8 cellular contexts compared by ENCODE assay signal in genomic region chr6:13711384-13711725, GRCh38. TPM values are rescaled to one million over a fixed set of nuclear protein-coding genes. Genes with fewer than 3 reads are reported as not detected.
A peak's percentile ranks its signal among the peaks of the same experiment; 100 is the strongest.
DNase-seq lines count a peak whose midpoint lies in the region; ATAC-seq and TF ChIP-seq lines count a peak whose summit lies in the region.

No MANE protein-coding gene starts in this region.

- peak overlapping the region; percentile 34 to 87 (median 55) for H3K4me3 Mint-ChIP-seq in T-cell

- no peaks in the 10 kb centered on the region for H3K9me3 Mint-ChIP-seq in T-cell

- H3K4me3 ChIP-seq in epithelial cell of esophagus (ENCODE audit: low read length), result peak overlapping the region; percentile 31
- H3K4me3 ChIP-seq in osteoblast (ENCODE audit: insufficient read depth, low read length), result peak overlapping the region; percentile 80

- H3K4me2 ChIP-seq in osteoblast (ENCODE audit: insufficient read depth, low read length), result no peak overlapping the region

- CTCF ChIA-PET in T-cell (lab: Charles Lee), result interaction anchor here in 1 of 2 donors (0.5 to 3.4 kb wide), 5 partner anchors 16 to 136 kb away, joined by 3 to 15 read pairs (median 4); partner anchors contain the start of genes NOL7 and SIRT5

- DNase-seq in CMK (ENCODE audit: low read depth) (peak; percentile 40), T-cell (peak in 15 of 34 experiments; percentile 30 to 73 (median 54)), epithelial cell of esophagus (ENCODE audit: low read depth) (peak; percentile 72), osteoblast (ENCODE audit: insufficient read length, low spot score, missing footprints) (no peak), left lobe of liver (ENCODE audit: low spot score) (no peak), GOT3 (lab: John Stamatoyannopoulos, UW) (no peak)

- H3K79me2 ChIP-seq in osteoblast (ENCODE audit: insufficient read depth, low read length), result peaks cover 46% of the 10 kb centered on the region

- TF ChIP-seq CTCF in epithelial cell of esophagus (IDR thresholded peaks at IDR 0.05; ENCODE audit: insufficient read depth, low read depth, low read length, missing control alignments) (no peak), osteoblast (IDR thresholded peaks at IDR 0.05; ENCODE audit: extremely low read depth, low read depth, low read length) (no peak)

- H3K4me1 Mint-ChIP-seq in T-cell, result peaks cover 48 to 58% (median 55%) of the 10 kb centered on the region in 3 donors

- peaks cover 3% of the 10 kb centered on the region for H3K36me3 Mint-ChIP-seq in T-cell

- ATAC-seq in GM19395 (IDR thresholded peaks at IDR 0.05; ENCODE audit: unreplicated experiment) (peak; percentile 53), HG03442 (IDR thresholded peaks at IDR 0.05; ENCODE audit: unreplicated experiment) (peak; percentile 48), T-cell (replicated peaks in 1 of 4) (peak; percentile 56 to 61 (median 58)), left lobe of liver (no peak)

- H3K27me3 ChIP-seq in osteoblast (ENCODE audit: insufficient read depth, low read length), result no peaks in the 10 kb centered on the region

- no peaks in the 10 kb centered on the region for H3K36me3 ChIP-seq in osteoblast (ENCODE audit: insufficient read depth, low read length)

- H4K20me1 ChIP-seq in osteoblast (ENCODE audit: insufficient read depth, low read length), result peaks cover 36% of the 10 kb centered on the region

- H3K27me3 Mint-ChIP-seq in T-cell, result no peaks in the 10 kb centered on the region

- no peaks in the 10 kb centered on the region for H3K9me3 ChIP-seq in osteoblast (ENCODE audit: low read depth, low read length)

- POLR2A ChIA-PET in T-cell (lab: Charles Lee), result no interaction called here

- peaks cover 26% of the 10 kb centered on the region for H3K4me1 ChIP-seq in osteoblast (ENCODE audit: insufficient read depth, low read length)

- H3K27ac ChIP-seq in osteoblast (ENCODE audit: low read depth, low read length), result peak overlapping the region; percentile 35

- H2AFZ ChIP-seq in osteoblast (ENCODE audit: low read length), result no peak overlapping the region

- no peak overlapping the region for H3K27ac Mint-ChIP-seq in T-cell

RNA-seq across cellular contexts. Expression of gene RANBP9, which starts 0.3 kb away (rescaled TPM):
- total RNA-seq in T-cell (10 to 100 TPM; 44.9 to 59.4 (median 46.8) TPM), osteoblast (53.9 and 55.1 TPM in 2 replicates), left lobe of liver (15.5 TPM)

Comparison
In these comparisons a context has a peak if more than half of its experiments do, and no peak if none do; other contexts are left out.
1. DNase-seq: peak in CMK (single experiment) and epithelial cell of esophagus (single experiment); none in osteoblast (single experiment), left lobe of liver (single experiment) and GOT3 (single experiment).